ENCODE assay signal across 8 cellular contexts in genomic region chr12:132506730-132507538, GRCh38. TPM values are rescaled to one million over a fixed set of nuclear protein-coding genes. Genes with fewer than 3 reads are reported as not detected.
DNase-seq lines count a peak whose midpoint lies in the region; ATAC-seq, FAIRE-seq and TF ChIP-seq lines count a peak whose summit lies in the region.

No MANE protein-coding gene starts in this region.

- no peaks in the 10 kb centered on the region for H3K9me3 Mint-ChIP-seq in activated T-cell treated with anti-CD3 and anti-CD28 coated beads, Interleukin-2, amount 50 U/mL, for 72 hours
- no peaks in the 10 kb centered on the region for H3K9me3 Mint-ChIP-seq in osteocyte (ENCODE audit: unreplicated experiment)

- DNase-seq in GM12892 (ENCODE audit: insufficient read length): peak; percentile 82
- DNase-seq in NB4 (ENCODE audit: low read depth): peak; percentile 99
- peak; percentile 77 for DNase-seq in activated T-cell treated with anti-CD3 and anti-CD28 coated beads, Interleukin-2, amount 50 U/mL, for 72 hours
- peak; percentile 69 for DNase-seq in fibroblast of the aortic adventitia (ENCODE audit: low read depth)
- peak; percentile 91 for DNase-seq in osteocyte (ENCODE audit: extremely low spot score, unreplicated experiment)
- peak; percentile 41 to 44 for DNase-seq in thyroid gland
- no peak for DNase-seq in NCI-H510A (lab: John Stamatoyannopoulos, UW)
- no peak for DNase-seq in amniotic stem cell (lab: John Stamatoyannopoulos, UW)

- no peak overlapping the region for H3K27ac ChIP-seq in thyroid gland

- FAIRE-seq in GM12892 (lab: Jason Lieb, UNC): no peak

- intact Hi-C loops in thyroid gland (cut with DNase I): no loop called here

- H3K4me1 ChIP-seq in thyroid gland: peaks cover 23 to 41% of the 10 kb centered on the region in 2 donors

- H3K36me3 ChIP-seq in thyroid gland: peaks cover 0 to 19% of the 10 kb centered on the region in 2 donors

- TF ChIP-seq CTCF in NB4 (IDR thresholded peaks at IDR 0.05; ENCODE audit: low read depth, low read length): no peak
- TF ChIP-seq CTCF in fibroblast of the aortic adventitia (IDR thresholded peaks at IDR 0.05; ENCODE audit: insufficient read depth, low read length): no peak
- TF ChIP-seq CTCF in osteocyte (IDR thresholded peaks at IDR 0.05): no peak
- no peak for TF ChIP-seq CTCF in thyroid gland (IDR thresholded peaks at IDR 0.05)

- H3K4me3 Mint-ChIP-seq in activated T-cell treated with anti-CD3 and anti-CD28 coated beads, Interleukin-2, amount 50 U/mL, for 72 hours: peak overlapping the region; percentile 64 to 70
- peak overlapping the region; percentile 42 for H3K4me3 Mint-ChIP-seq in osteocyte (ENCODE audit: unreplicated experiment)

- no peaks in the 10 kb centered on the region for H3K9me3 ChIP-seq in thyroid gland

- peak; percentile 84 to 93 for ATAC-seq in activated T-cell treated with anti-CD3 and anti-CD28 coated beads, Interleukin-2, amount 50 U/mL, for 72 hours (replicated peaks in 1 of 2)

- H3K4me3 ChIP-seq in NB4 (ENCODE audit: low read depth, low read length): peak overlapping the region; percentile 49
- H3K4me3 ChIP-seq in fibroblast of the aortic adventitia (ENCODE audit: low read depth, low read length): peak overlapping the region; percentile 25
- H3K4me3 ChIP-seq in thyroid gland (replicated peaks in 1 of 3): no peak overlapping the region

- H3K4me1 Mint-ChIP-seq in activated T-cell treated with anti-CD3 and anti-CD28 coated beads, Interleukin-2, amount 50 U/mL, for 72 hours (ENCODE audit: low read depth): peaks cover 36% of the 10 kb centered on the region
- peaks cover 36% of the 10 kb centered on the region for H3K4me1 Mint-ChIP-seq in osteocyte (ENCODE audit: unreplicated experiment)

- no peaks in the 10 kb centered on the region for H3K27me3 ChIP-seq in thyroid gland

- TF ChIP-seq POLR2A in GM12892 (IDR thresholded peaks at IDR 0.05; ENCODE audit: low read depth, low read length) (no peak), NB4 (IDR thresholded peaks at IDR 0.05; ENCODE audit: extremely low read depth, insufficient read length) (peak; percentile 50), thyroid gland (IDR thresholded peaks at IDR 0.05) (no peak)

- H3K27me3 Mint-ChIP-seq in activated T-cell treated with anti-CD3 and anti-CD28 coated beads, Interleukin-2, amount 50 U/mL, for 72 hours (ENCODE audit: low read depth): no peaks in the 10 kb centered on the region
- H3K27me3 Mint-ChIP-seq in osteocyte (ENCODE audit: unreplicated experiment): no peaks in the 10 kb centered on the region

- 57 to 68% methylated on average over 29 to 32 of the region's 36 CpGs for WGBS in thyroid gland, 2 donors

- peak overlapping the region; percentile 67 for H3K27ac Mint-ChIP-seq in activated T-cell treated with anti-CD3 and anti-CD28 coated beads, Interleukin-2, amount 50 U/mL, for 72 hours
- H3K27ac Mint-ChIP-seq in osteocyte (ENCODE audit: unreplicated experiment): peak overlapping the region; percentile 65

- no peaks in the 10 kb centered on the region for H3K36me3 Mint-ChIP-seq in activated T-cell treated with anti-CD3 and anti-CD28 coated beads, Interleukin-2, amount 50 U/mL, for 72 hours (ENCODE audit: insufficient read depth in 2 of 2)
- H3K36me3 Mint-ChIP-seq in osteocyte (ENCODE audit: unreplicated experiment): no peaks in the 10 kb centered on the region

RNA-seq across cellular contexts. Expression of gene FBRSL1, which starts 17.0 kb away (rescaled TPM):
- 3.1 TPM for polyA plus RNA-seq in GM12892 (2012; ENCODE audit: missing spikeins)
- 10 to 100 TPM; 37.0 to 42.7 TPM for total RNA-seq in activated T-cell treated with anti-CD3 and anti-CD28 coated beads, Interleukin-2, amount 50 U/mL, for 72 hours
- total RNA-seq in fibroblast of the aortic adventitia (ENCODE audit: low replicate concordance) (5.2 and 10.3 TPM in 2 replicates), osteocyte (42.1 and 46.2 TPM in 2 replicates), thyroid gland (10 to 100 TPM in 2 of 4 donors, 1 to 10 TPM in 2; 9.2 to 19.7 (median 12.0) TPM)

Comparison
In these comparisons a context has a peak if more than half of its experiments do, and no peak if none do; other contexts are left out.
1. DNase-seq: peak in GM12892 (single experiment), NB4 (single experiment), activated T-cell treated with anti-CD3 and anti-CD28 coated beads, Interleukin-2, amount 50 U/mL, for 72 hours (2 of 2), fibroblast of the aortic adventitia (single experiment), osteocyte (single experiment) and thyroid gland (2 of 2); none in NCI-H510A (single experiment) and amniotic stem cell (single experiment).
2. H3K4me3 ChIP-seq: peak in NB4 (single experiment) and fibroblast of the aortic adventitia (single experiment); none in thyroid gland (0 of 3).